ENCODE assay signal across 17 cellular contexts in the genomic region with DNA sequence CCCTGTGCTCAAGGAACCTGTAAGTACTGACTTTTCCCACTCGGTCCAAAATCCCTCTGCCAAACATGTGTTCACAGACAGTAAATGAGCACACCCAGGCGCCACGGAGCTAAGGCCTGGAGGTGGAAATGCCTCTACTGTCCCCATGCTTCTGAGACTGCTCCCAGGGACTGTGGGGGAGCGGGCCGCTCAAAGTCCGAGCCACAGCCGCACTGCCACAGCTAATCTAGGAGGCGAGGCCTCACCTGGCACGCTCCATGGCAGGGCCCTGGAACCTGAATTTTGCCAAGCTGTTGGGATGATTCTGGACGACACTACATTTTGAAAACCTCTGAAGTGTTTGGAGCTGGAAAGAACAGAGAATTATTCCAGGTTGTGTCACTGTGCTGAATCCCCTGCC.
"Had no signal": no experiment of that assay in that cellular context is flagged by ENCODE, and none has a peak within 500 bp of the region (broad histone marks: within the 10 kb centered on the region; RNA-seq: fewer than 3 reads in every experiment).

No MANE protein-coding gene starts in this region.

- H3K27ac Mint-ChIP-seq: activated naive CD4-positive, alpha-beta T cell treated with anti-CD3 and anti-CD28 coated beads, Interleukin-2, amount 10 ng/mL, durations not matched to agents 7 days and 5 days; activated T-helper 2 cell treated with anti-CD3 and anti-CD28 coated beads, Interferon-gamma antibody, Interleukin-2, Interleukin-4, amounts not matched to agents 10 μg/mL and 5 μg/mL and 100 μg/mL, durations not matched to agents 14 hours and 24 hours and 36 hours; dendritic cell treated with granulocyte-macrophage colony-stimulating factor and Interleukin-4, amounts not matched to agents 40 ng/mL and 50 ng/mL, for 4 days; stimulated activated naive CD8-positive, alpha-beta T cell treated with anti-CD3 and anti-CD28 coated beads, Interleukin-15, amount 100 ng/mL, for 72 hours; T-cell had no signal

- H3K4me3 ChIP-seq: adrenal gland, SK-N-MC, tibial artery had no signal

- H3K27ac ChIP-seq: adrenal gland, SK-N-MC, tibial artery, WERI-Rb-1 had no signal

- H3K36me3 Mint-ChIP-seq: activated naive CD4-positive, alpha-beta T cell treated with anti-CD3 and anti-CD28 coated beads, Interleukin-2, amount 10 ng/mL, durations not matched to agents 7 days and 5 days; T-cell had no signal

- H3K4me3 Mint-ChIP-seq: activated naive CD4-positive, alpha-beta T cell treated with anti-CD3 and anti-CD28 coated beads, Interleukin-2, amount 10 ng/mL, durations not matched to agents 7 days and 5 days; central memory CD8-positive, alpha-beta T cell; dendritic cell treated with granulocyte-macrophage colony-stimulating factor and Interleukin-4, amounts not matched to agents 40 ng/mL and 50 ng/mL, for 4 days; stimulated activated naive CD8-positive, alpha-beta T cell treated with anti-CD3 and anti-CD28 coated beads, Interleukin-15, amount 100 ng/mL, for 72 hours; T-cell had no signal

- H3K36me3 ChIP-seq: adrenal gland had no signal

- H3K4me1 ChIP-seq: adrenal gland had no signal

- H3K27me3 ChIP-seq: adrenal gland, tibial artery had no signal

- H3K9me3 Mint-ChIP-seq: activated naive CD4-positive, alpha-beta T cell treated with anti-CD3 and anti-CD28 coated beads, Interleukin-2, amount 10 ng/mL, durations not matched to agents 7 days and 5 days; activated T-helper 2 cell treated with anti-CD3 and anti-CD28 coated beads, Interferon-gamma antibody, Interleukin-2, Interleukin-4, amounts not matched to agents 10 μg/mL and 5 μg/mL and 100 μg/mL, durations not matched to agents 14 hours and 24 hours and 36 hours; central memory CD8-positive, alpha-beta T cell; dendritic cell treated with granulocyte-macrophage colony-stimulating factor and Interleukin-4, amounts not matched to agents 40 ng/mL and 50 ng/mL, for 4 days; stimulated activated naive CD8-positive, alpha-beta T cell treated with anti-CD3 and anti-CD28 coated beads, Interleukin-15, amount 100 ng/mL, for 72 hours; T-cell had no signal

- DNase-seq: activated CD4-positive, alpha-beta T cell treated with anti-CD3 and anti-CD28 coated beads for 48 hours; activated CD8-positive, alpha-beta memory T cell treated with anti-CD3 and anti-CD28 coated beads for 24 hours; activated naive CD4-positive, alpha-beta T cell treated with anti-CD3 and anti-CD28 coated beads, Interleukin-2, amount 10 ng/mL, durations not matched to agents 7 days and 5 days; adrenal gland; erythroblast; hypothalamus; left ventricle myocardium superior; stimulated activated CD4-positive, alpha-beta T cell treated with anti-CD3 and anti-CD28 coated beads, Interleukin-4, amount 100 ng/mL, for 24 hours; stimulated activated naive CD8-positive, alpha-beta T cell treated with anti-CD3 and anti-CD28 coated beads, Interleukin-15, amount 100 ng/mL, for 72 hours; T-cell; T1000; tibial artery; WERI-Rb-1 had no signal

- H3K9me3 ChIP-seq: adrenal gland, tibial artery had no signal

- H3K4me1 Mint-ChIP-seq: activated naive CD4-positive, alpha-beta T cell treated with anti-CD3 and anti-CD28 coated beads, Interleukin-2, amount 10 ng/mL, durations not matched to agents 7 days and 5 days; central memory CD8-positive, alpha-beta T cell; stimulated activated naive CD8-positive, alpha-beta T cell treated with anti-CD3 and anti-CD28 coated beads, Interleukin-15, amount 100 ng/mL, for 72 hours; T-cell had no signal

- H3K27me3 Mint-ChIP-seq: activated naive CD4-positive, alpha-beta T cell treated with anti-CD3 and anti-CD28 coated beads, Interleukin-2, amount 10 ng/mL, durations not matched to agents 7 days and 5 days; central memory CD8-positive, alpha-beta T cell; dendritic cell treated with granulocyte-macrophage colony-stimulating factor and Interleukin-4, amounts not matched to agents 40 ng/mL and 50 ng/mL, for 4 days; stimulated activated naive CD8-positive, alpha-beta T cell treated with anti-CD3 and anti-CD28 coated beads, Interleukin-15, amount 100 ng/mL, for 72 hours; T-cell had no signal
